24 cellular contexts compared by ENCODE assay signal in the genomic region with DNA sequence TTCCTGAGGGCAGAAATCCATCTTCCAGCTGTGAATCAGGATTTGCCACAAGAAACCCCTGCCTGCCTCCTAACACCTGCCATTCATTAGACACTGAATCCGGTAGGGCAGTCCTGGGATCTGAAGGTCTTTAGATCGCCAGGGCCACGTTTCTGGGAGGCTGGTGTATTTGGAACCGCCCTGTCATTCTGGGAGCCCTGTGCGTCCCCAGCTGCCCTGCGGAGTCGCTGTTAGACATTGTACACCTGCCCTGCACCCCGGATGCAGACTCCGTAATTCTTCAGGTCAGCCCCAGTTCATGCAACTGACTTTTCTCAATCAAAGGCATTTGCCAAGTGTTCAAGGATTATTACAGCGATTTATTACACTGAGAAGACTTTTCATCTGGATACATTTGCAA.
"Had no signal": no experiment of that assay in that cellular context is flagged by ENCODE, and none has a peak within 500 bp of the region (broad histone marks: within the 10 kb centered on the region; RNA-seq: fewer than 3 reads in every experiment).

No MANE protein-coding gene starts in this region.

- H3K27me3 ChIP-seq: hepatocyte, pancreas, testis, tibial nerve, upper lobe of right lung, vagina had no signal

- H3K4me3 ChIP-seq: hepatocyte, lung, pancreas, testis, tibial nerve, upper lobe of right lung, vagina had no signal

- H3K36me3 Mint-ChIP-seq: natural killer cell treated with Interleukin-12 subunit alpha and Interleukin-12 subunit beta and Interleukin-15 and Interleukin-18, amount 100 ng/mL, for 72 hours; stimulated activated naive B cell treated with anti-CD40 and anti-IgM and Interleukin-4, amounts not matched to agents 10 μg/mL and 1 μg/mL and 100 μg/mL, for 72 hours had no signal

- H3K27me3 Mint-ChIP-seq: progenitor cell of endocrine pancreas had no signal

- H3K36me3 ChIP-seq: pancreas, tibial nerve, upper lobe of right lung, vagina had no signal

- ATAC-seq: left cardiac atrium; left ventricle myocardium superior; natural killer cell treated with Interleukin-12 subunit alpha and Interleukin-12 subunit beta and Interleukin-15 and Interleukin-18, amount 100 ng/mL, for 72 hours; pancreas; right cardiac atrium; stimulated activated naive B cell treated with anti-CD40 and anti-IgM and Interleukin-4, amounts not matched to agents 10 μg/mL and 1 μg/mL and 100 μg/mL, for 72 hours; stimulated activated naive CD8-positive, alpha-beta T cell treated with anti-CD3 and anti-CD28 coated beads, Interleukin-15, amount 100 ng/mL, for 72 hours; upper lobe of right lung had no signal

- H2AFZ ChIP-seq: hepatocyte had no signal

- H3K27ac ChIP-seq: hepatocyte, pancreas, testis, tibial nerve, upper lobe of right lung, vagina had no signal

- DNase-seq: effector CD4-positive, alpha-beta T cell; foreskin melanocyte; head of caudate nucleus; kidney; left cardiac atrium; left ventricle myocardium superior; mesenchymal stem cell; midbrain; occipital lobe; pancreas; right cardiac atrium; stimulated activated CD4-positive, alpha-beta T cell treated with anti-CD3 and anti-CD28 coated beads, Interleukin-15, amount 100 ng/mL, for 24 hours; stimulated activated CD4-positive, alpha-beta T cell treated with anti-CD3 and anti-CD28 coated beads, Interleukin-1b, Interleukin-23, amount 100 ng/mL, for 48 hours; stimulated activated CD4-positive, alpha-beta T cell treated with anti-CD3 and anti-CD28 coated beads, Interleukin-4, amount 100 ng/mL, for 4 hours; stimulated activated naive B cell treated with anti-CD40 and anti-IgM and Interleukin-4, amounts not matched to agents 10 μg/mL and 1 μg/mL and 100 μg/mL, for 72 hours; stimulated activated naive CD8-positive, alpha-beta T cell treated with anti-CD3 and anti-CD28 coated beads, Interleukin-15, amount 100 ng/mL, for 72 hours; testis; upper lobe of right lung had no signal

- H3K4me1 Mint-ChIP-seq: stimulated activated naive CD8-positive, alpha-beta T cell treated with anti-CD3 and anti-CD28 coated beads, Interleukin-15, amount 100 ng/mL, for 72 hours had no signal

- H3K9me3 Mint-ChIP-seq: natural killer cell treated with Interleukin-12 subunit alpha and Interleukin-12 subunit beta and Interleukin-15 and Interleukin-18, amount 100 ng/mL, for 72 hours; stimulated activated naive B cell treated with anti-CD40 and anti-IgM and Interleukin-4, amounts not matched to agents 10 μg/mL and 1 μg/mL and 100 μg/mL, for 72 hours; stimulated activated naive CD8-positive, alpha-beta T cell treated with anti-CD3 and anti-CD28 coated beads, Interleukin-15, amount 100 ng/mL, for 72 hours had no signal

- H3K4me3 Mint-ChIP-seq: natural killer cell treated with Interleukin-12 subunit alpha and Interleukin-12 subunit beta and Interleukin-15 and Interleukin-18, amount 100 ng/mL, for 72 hours; stimulated activated naive B cell treated with anti-CD40 and anti-IgM and Interleukin-4, amounts not matched to agents 10 μg/mL and 1 μg/mL and 100 μg/mL, for 72 hours; stimulated activated naive CD8-positive, alpha-beta T cell treated with anti-CD3 and anti-CD28 coated beads, Interleukin-15, amount 100 ng/mL, for 72 hours had no signal

- H3K4me1 ChIP-seq: testis, tibial nerve, upper lobe of right lung, vagina had no signal

- H3K79me2 ChIP-seq: hepatocyte had no signal

- H3K9me3 ChIP-seq: pancreas, testis, tibial nerve, upper lobe of right lung, vagina had no signal

- H3K27ac Mint-ChIP-seq: natural killer cell treated with Interleukin-12 subunit alpha and Interleukin-12 subunit beta and Interleukin-15 and Interleukin-18, amount 100 ng/mL, for 72 hours; progenitor cell of endocrine pancreas; stimulated activated naive B cell treated with anti-CD40 and anti-IgM and Interleukin-4, amounts not matched to agents 10 μg/mL and 1 μg/mL and 100 μg/mL, for 72 hours; stimulated activated naive CD8-positive, alpha-beta T cell treated with anti-CD3 and anti-CD28 coated beads, Interleukin-15, amount 100 ng/mL, for 72 hours had no signal

- H3K4me2 ChIP-seq: hepatocyte had no signal
